Comparison of ENCODE assay signal across 26 cellular contexts in the genomic region with DNA sequence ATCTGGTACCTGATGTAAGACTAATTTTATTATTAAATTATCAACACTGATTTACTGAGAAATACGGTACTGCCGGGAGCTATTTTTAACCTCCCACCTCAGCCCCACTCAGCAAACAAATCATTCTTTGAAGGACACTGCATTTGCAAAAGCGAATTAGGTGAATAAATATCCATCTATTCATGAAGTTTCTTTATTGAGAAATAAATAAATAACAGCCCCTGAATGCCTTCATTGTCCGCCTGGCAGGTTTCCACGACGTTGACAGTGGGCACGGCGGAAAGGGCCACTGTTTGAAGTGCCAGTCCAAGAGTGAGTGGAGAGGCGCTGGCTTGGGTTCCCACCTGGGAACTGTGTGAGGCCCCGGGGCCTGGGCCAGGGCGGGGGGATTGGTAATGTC. TPM values are rescaled to one million over a fixed set of nuclear protein-coding genes. Genes with fewer than 3 reads are reported as not detected.
DNase-seq lines count a peak whose midpoint lies in the region; ATAC-seq, FAIRE-seq and TF ChIP-seq lines count a peak whose summit lies in the region.
"Had no signal": no experiment of that assay in that cellular context is flagged by ENCODE, and none has a peak within 500 bp of the region (broad histone marks: within the 10 kb centered on the region; RNA-seq: fewer than 3 reads in every experiment).

No MANE protein-coding gene starts in this region.

- no peaks in the 10 kb centered on the region for H3K9me3 ChIP-seq in A673 (ENCODE audit: low read depth, low read length, poor library complexity, severe bottlenecking)
- H3K9me3 ChIP-seq: heart right ventricle had no signal

- H3K4me3 ChIP-seq in A673 (ENCODE audit: low read depth, low read length, poor library complexity, severe bottlenecking) (no peak overlapping the region), brain microvascular endothelial cell (ENCODE audit: low read depth, low read length) (no peak overlapping the region)
- H3K4me3 ChIP-seq: heart right ventricle, SK-N-MC had no signal

- H3K27ac ChIP-seq in A673 (ENCODE audit: low read depth, low read length, poor library complexity, severe bottlenecking) (no peak overlapping the region), brain microvascular endothelial cell (no peak overlapping the region)
- H3K27ac ChIP-seq: 22Rv1, heart right ventricle, SK-N-MC had no signal

- TF ChIP-seq CTCF in A673 (conservative IDR thresholded peaks at IDR 0.05; ENCODE audit: low read depth, low read length): no peak
- no peak for TF ChIP-seq CTCF in brain microvascular endothelial cell (IDR thresholded peaks at IDR 0.05; ENCODE audit: low read depth, low read length, missing control alignments)

- H3K36me3 Mint-ChIP-seq in activated CD8-positive, alpha-beta T cell treated with anti-CD3 and anti-CD28 coated beads, Interleukin-2, amount 10 ng/mL, durations not matched to agents 7 days and 5 days (ENCODE audit: low read depth): no peaks in the 10 kb centered on the region
- H3K36me3 Mint-ChIP-seq: activated naive CD4-positive, alpha-beta T cell treated with anti-CD3 and anti-CD28 coated beads, Interleukin-2, amount 10 ng/mL, durations not matched to agents 7 days and 5 days; naive B cell had no signal

- H3K27me3 Mint-ChIP-seq in activated CD8-positive, alpha-beta T cell treated with anti-CD3 and anti-CD28 coated beads, Interleukin-2, amount 10 ng/mL, durations not matched to agents 7 days and 5 days (ENCODE audit: low read depth): no peaks in the 10 kb centered on the region
- H3K27me3 Mint-ChIP-seq: activated naive CD4-positive, alpha-beta T cell treated with anti-CD3 and anti-CD28 coated beads, Interleukin-2, amount 10 ng/mL, durations not matched to agents 7 days and 5 days had no signal

- in situ Hi-C loops in brain microvascular endothelial cell (cut with HindIII; ENCODE audit: low pct_ligation_motif_present, low sequenced_read_pairs): no loop called here

- H3K36me3 ChIP-seq in A673 (ENCODE audit: insufficient read depth, low read length, poor library complexity, severe bottlenecking) (no peaks in the 10 kb centered on the region), brain microvascular endothelial cell (replicated peaks) (no peaks in the 10 kb centered on the region)
- H3K36me3 ChIP-seq: heart right ventricle had no signal

- no peaks in the 10 kb centered on the region for H3K4me1 Mint-ChIP-seq in activated CD8-positive, alpha-beta T cell treated with anti-CD3 and anti-CD28 coated beads, Interleukin-2, amount 10 ng/mL, durations not matched to agents 7 days and 5 days (ENCODE audit: low read depth)
- H3K4me1 Mint-ChIP-seq: activated naive CD4-positive, alpha-beta T cell treated with anti-CD3 and anti-CD28 coated beads, Interleukin-2, amount 10 ng/mL, durations not matched to agents 7 days and 5 days; B cell; naive B cell; stimulated activated naive CD8-positive, alpha-beta T cell treated with anti-CD3 and anti-CD28 coated beads, Interleukin-15, amount 100 ng/mL, for 72 hours had no signal

- no peaks in the 10 kb centered on the region for H3K4me1 ChIP-seq in A673 (ENCODE audit: insufficient read depth, low read length, poor library complexity, severe bottlenecking)

- H3K27me3 ChIP-seq in A673 (replicated peaks; ENCODE audit: insufficient read depth, low read depth, low read length, poor library complexity) (peaks cover 35% of the 10 kb centered on the region), brain microvascular endothelial cell (replicated peaks) (no peaks in the 10 kb centered on the region)

- DNase-seq in NCI-H1092 treated with DMSO at 0.1 percent for 48 hours (lab: John Stamatoyannopoulos, UW): peak; percentile 29
- DNase-seq in NCI-H1092 (lab: John Stamatoyannopoulos, UW): no peak
- peak; percentile 80 for DNase-seq in NCI-H345 (lab: John Stamatoyannopoulos, UW)
- DNase-seq in frontal cortex (ENCODE audit: low spot score in 2 of 2): no peak
- peak; percentile 77 for DNase-seq in pons (ENCODE audit: low spot score)
- DNase-seq in A673 (ENCODE audit: low spot score): no peak
- DNase-seq in brain microvascular endothelial cell: no peak
- no peak for DNase-seq in activated CD8-positive, alpha-beta T cell treated with anti-CD3 and anti-CD28 coated beads, Interleukin-2, amount 10 ng/mL, durations not matched to agents 7 days and 5 days
- DNase-seq: activated CD4-positive, CD25-positive, alpha-beta regulatory T cell; activated CD8-positive, alpha-beta T cell treated with anti-CD3 and anti-CD28 coated beads for 36 hours; activated naive CD4-positive, alpha-beta T cell treated with anti-CD3 and anti-CD28 coated beads, Interleukin-2, amount 10 ng/mL, durations not matched to agents 7 days and 5 days; activated T-cell treated with anti-CD3 and anti-CD28 coated beads, Interleukin-2, amount 50 U/mL, for 48 hours; H9; heart right ventricle; naive B cell; stimulated activated CD4-positive, alpha-beta T cell treated with anti-CD3 and anti-CD28 coated beads, Interleukin-2, amount 100 ng/mL, for 48 hours; stimulated activated naive CD8-positive, alpha-beta T cell treated with anti-CD3 and anti-CD28 coated beads, Interleukin-15, amount 100 ng/mL, for 72 hours had no signal

- POLR2A ChIA-PET in A673 (lab: Charles Lee; ENCODE audit: low non-redundant PET): no interaction called here
- POLR2A ChIA-PET in activated CD8-positive, alpha-beta T cell treated with anti-CD3 and anti-CD28 coated beads, Interleukin-2, amount 10 ng/mL, durations not matched to agents 7 days and 5 days (lab: Charles Lee): no interaction called here

- no peak overlapping the region for H3K27ac Mint-ChIP-seq in activated CD8-positive, alpha-beta T cell treated with anti-CD3 and anti-CD28 coated beads, Interleukin-2, amount 10 ng/mL, durations not matched to agents 7 days and 5 days
- H3K27ac Mint-ChIP-seq: activated CD8-positive, alpha-beta T cell treated with anti-CD3 and anti-CD28 coated beads for 36 hours; activated naive CD4-positive, alpha-beta T cell treated with anti-CD3 and anti-CD28 coated beads, Interleukin-2, amount 10 ng/mL, durations not matched to agents 7 days and 5 days; B cell; H9; naive B cell had no signal

- FAIRE-seq in frontal cortex (lab: Jason Lieb, UNC): peak; percentile 13
- FAIRE-seq: endometrium, G401.6 had no signal

- intact Hi-C loops in A673 (cut with micrococcal nuclease; ENCODE audit: unreplicated experiment): no loop called here

- no TSS peak for BruUV-seq in A673 (replicated peaks; lab: Mats Ljungman, UMichigan)

- CTCF ChIA-PET in A673 (lab: Charles Lee): no interaction called here
- CTCF ChIA-PET in activated CD8-positive, alpha-beta T cell treated with anti-CD3 and anti-CD28 coated beads, Interleukin-2, amount 10 ng/mL, durations not matched to agents 7 days and 5 days (lab: Charles Lee): interaction anchor here (0.8 kb wide), 1 partner anchor 199 kb away, joined by 3 read pairs; no protein-coding TSS in a partner anchor

- no peak for ATAC-seq in activated CD8-positive, alpha-beta T cell treated with anti-CD3 and anti-CD28 coated beads, Interleukin-2, amount 10 ng/mL, durations not matched to agents 7 days and 5 days
- ATAC-seq: activated CD8-positive, alpha-beta T cell treated with anti-CD3 and anti-CD28 coated beads for 36 hours; heart right ventricle; Panc1; stimulated activated naive CD8-positive, alpha-beta T cell treated with anti-CD3 and anti-CD28 coated beads, Interleukin-15, amount 100 ng/mL, for 72 hours had no signal

- H3K4me3 Mint-ChIP-seq in activated CD8-positive, alpha-beta T cell treated with anti-CD3 and anti-CD28 coated beads, Interleukin-2, amount 10 ng/mL, durations not matched to agents 7 days and 5 days: no peak overlapping the region
- H3K4me3 Mint-ChIP-seq: activated CD8-positive, alpha-beta T cell treated with anti-CD3 and anti-CD28 coated beads for 36 hours; activated naive CD4-positive, alpha-beta T cell treated with anti-CD3 and anti-CD28 coated beads, Interleukin-2, amount 10 ng/mL, durations not matched to agents 7 days and 5 days; B cell; H9; naive B cell; stimulated activated naive CD8-positive, alpha-beta T cell treated with anti-CD3 and anti-CD28 coated beads, Interleukin-15, amount 100 ng/mL, for 72 hours had no signal

- no peaks in the 10 kb centered on the region for H3K9me3 Mint-ChIP-seq in activated CD8-positive, alpha-beta T cell treated with anti-CD3 and anti-CD28 coated beads, Interleukin-2, amount 10 ng/mL, durations not matched to agents 7 days and 5 days (ENCODE audit: insufficient read depth)
- H3K9me3 Mint-ChIP-seq: activated CD8-positive, alpha-beta T cell treated with anti-CD3 and anti-CD28 coated beads for 36 hours; activated naive CD4-positive, alpha-beta T cell treated with anti-CD3 and anti-CD28 coated beads, Interleukin-2, amount 10 ng/mL, durations not matched to agents 7 days and 5 days; H9; stimulated activated naive CD8-positive, alpha-beta T cell treated with anti-CD3 and anti-CD28 coated beads, Interleukin-15, amount 100 ng/mL, for 72 hours had no signal

RNA-seq across cellular contexts. Expression of a gene that starts 15.7 kb away (rescaled TPM):
- 0.41 TPM for total RNA-seq in frontal cortex
- total RNA-seq in A673 (2021): 0.98 and 1.5 TPM in 2 replicates
- total RNA-seq in activated CD8-positive, alpha-beta T cell treated with anti-CD3 and anti-CD28 coated beads, Interleukin-2, amount 10 ng/mL, durations not matched to agents 7 days and 5 days: not detected
- total RNA-seq: activated CD8-positive, alpha-beta T cell treated with anti-CD3 and anti-CD28 coated beads for 36 hours; B cell; heart right ventricle; lung microvascular endothelial cell; osteocyte; ureter had no signal

Comparison
In these comparisons a context has a peak if more than half of its experiments do, and no peak if none do; other contexts are left out.
1. DNase-seq: peak in NCI-H1092 treated with DMSO at 0.1 percent for 48 hours (single experiment), NCI-H345 (single experiment) and pons (single experiment); none in NCI-H1092 (single experiment), frontal cortex (0 of 2), A673 (single experiment), brain microvascular endothelial cell (single experiment) and activated CD8-positive, alpha-beta T cell treated with anti-CD3 and anti-CD28 coated beads, Interleukin-2, amount 10 ng/mL, durations not matched to agents 7 days and 5 days (single experiment).